Comparison of ENCODE assay signal across 8 cellular contexts in genomic region chr18:48947102-48947501, GRCh38. TPM values are rescaled to one million over a fixed set of nuclear protein-coding genes. Genes with fewer than 3 reads are reported as not detected.
DNase-seq lines count a peak whose midpoint lies in the region; ATAC-seq and TF ChIP-seq lines count a peak whose summit lies in the region.

No MANE protein-coding gene starts in this region.

- H3K27me3 ChIP-seq in heart left ventricle: no peaks in the 10 kb centered on the region
- H3K27me3 ChIP-seq in body of pancreas: no peaks in the 10 kb centered on the region
- H3K27me3 ChIP-seq in uterus: no peaks in the 10 kb centered on the region

- no peak for ATAC-seq in heart left ventricle
- ATAC-seq in left ventricle myocardium superior: no peak
- no peak for ATAC-seq in body of pancreas

- H3K9me3 ChIP-seq in heart left ventricle: no peaks in the 10 kb centered on the region
- H3K9me3 ChIP-seq in body of pancreas: no peaks in the 10 kb centered on the region
- H3K9me3 ChIP-seq in uterus: no peaks in the 10 kb centered on the region

- H3K4me1 ChIP-seq in heart left ventricle (peaks cover 8 to 71% (median 55%) of the 10 kb centered on the region in 12 donors), body of pancreas (peaks cover 62% of the 10 kb centered on the region), uterus (peaks cover 19 to 41% of the 10 kb centered on the region in 2 donors)

- intact Hi-C loops in heart left ventricle (cut with DNase I): loop anchor here in 8 of 10 donors (5.0 to 10.0 kb wide), 9 partner anchors 45 to 272 kb away; no protein-coding TSS in a partner anchor
- intact Hi-C loops in left ventricle myocardium superior (cut with micrococcal nuclease): no loop called here
- intact Hi-C loops in body of pancreas (cut with DNase I): loop anchor here (5.0 kb wide), 1 partner anchor 170 kb away; no protein-coding TSS in a partner anchor
- intact Hi-C loops in uterus (cut with DNase I; ENCODE audit: low total_unique reads): loop anchor here (10.0 kb wide), 1 partner anchor 172 kb away; no protein-coding TSS in a partner anchor

- no peak for TF ChIP-seq CTCF in heart left ventricle (IDR thresholded peaks at IDR 0.05)
- TF ChIP-seq CTCF in body of pancreas (IDR thresholded peaks at IDR 0.05): no peak
- TF ChIP-seq CTCF in uterus (IDR thresholded peaks at IDR 0.05): no peak

- TF ChIP-seq POLR2A in heart left ventricle (IDR thresholded peaks at IDR 0.05) (no peak), body of pancreas (IDR thresholded peaks at IDR 0.05) (no peak), uterus (IDR thresholded peaks at IDR 0.05) (no peak)

- 14 to 27% (median 16%) methylated on average over 10 of the region's 10 CpGs for WGBS in heart left ventricle, 4 donors
- 49 to 55% methylated on average over 10 of the region's 10 CpGs for WGBS in body of pancreas, 2 donors

- H3K27ac ChIP-seq in heart left ventricle: peak overlapping the region; percentile 6 to 100 (median 98)
- peak overlapping the region; percentile 53 to 99 (median 88) for H3K27ac ChIP-seq in body of pancreas
- H3K27ac ChIP-seq in uterus: peak overlapping the region; percentile 99 to 100

- H3K4me3 ChIP-seq in heart left ventricle (peak overlapping the region; percentile 72 to 98 (median 90)), body of pancreas (no peak overlapping the region), uterus (peak overlapping the region; percentile 51 to 71)

- no peak for DNase-seq in heart left ventricle
- DNase-seq in left ventricle myocardium superior: no peak
- no peak for DNase-seq in body of pancreas
- peak; percentile 41 for DNase-seq in medulla oblongata (ENCODE audit: extremely low spot score)
- no peak for DNase-seq in uterus
- no peak for DNase-seq in central memory CD4-positive, alpha-beta T cell
- no peak for DNase-seq in NCI-H1694 (lab: John Stamatoyannopoulos, UW)
- no peak for DNase-seq in T-helper 9 cell

- H3K36me3 ChIP-seq in heart left ventricle: peaks cover 0 to 45% (median 16%) of the 10 kb centered on the region in 9 donors
- no peaks in the 10 kb centered on the region for H3K36me3 ChIP-seq in body of pancreas (replicated peaks in 1 of 2; ENCODE audit: insufficient read depth in 1 of 2, low read depth in 2 of 2)
- no peaks in the 10 kb centered on the region for H3K36me3 ChIP-seq in uterus

RNA-seq across cellular contexts. Expression of gene SMAD7, which starts 3.7 kb away (rescaled TPM):
- total RNA-seq in heart left ventricle (10 to 100 TPM; 16.3 to 32.0 (median 19.9) TPM), left ventricle myocardium superior (13.8 TPM), body of pancreas (10 to 100 TPM; 23.3 to 44.5 TPM), uterus (10 to 100 TPM; 22.4 to 48.4 (median 29.3) TPM)
- 10 to 100 TPM in 1 of 2 donors, 1 to 10 TPM in 1; 9.1 to 21.2 TPM for polyA plus RNA-seq in heart left ventricle

Comparison
In these comparisons a context has a peak if more than half of its experiments do, and no peak if none do; other contexts are left out.
1. H3K4me3 ChIP-seq: peak in heart left ventricle (12 of 12) and uterus (2 of 2); none in body of pancreas (0 of 2).
2. Peak in every context shown above with its lines, with median percentiles within 50 percentile points of each other: H3K27ac ChIP-seq.